Comparison of ENCODE assay signal across 8 cellular contexts in the genomic region with DNA sequence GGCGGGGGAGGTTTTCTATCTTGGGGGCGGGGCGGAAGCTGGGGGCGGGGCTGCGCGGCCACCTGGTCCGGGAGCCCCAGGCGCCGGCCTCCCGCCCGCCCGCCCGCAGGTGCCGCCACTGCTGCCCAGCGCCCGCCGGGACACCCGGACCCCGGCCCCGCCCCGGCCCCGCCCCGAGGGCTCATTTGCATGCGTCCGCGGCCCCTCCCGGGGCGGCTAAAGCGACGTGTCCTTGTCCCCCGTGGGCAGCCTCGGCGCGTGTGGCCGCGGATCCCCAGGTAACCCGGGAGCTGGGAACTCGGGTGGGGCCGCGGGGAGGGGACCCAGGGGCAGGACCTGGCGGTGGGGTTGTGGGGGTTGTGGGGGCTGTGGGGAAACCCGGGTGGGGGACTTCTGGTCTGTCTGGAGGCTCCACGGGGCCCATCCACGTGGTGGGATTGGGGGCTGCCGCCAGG. TPM values are rescaled to one million over a fixed set of nuclear protein-coding genes. Genes with fewer than 3 reads are reported as not detected.
A peak's percentile ranks its signal among the peaks of the same experiment; 100 is the strongest.
DNase-seq lines count a peak whose midpoint lies in the region; ATAC-seq, FAIRE-seq and TF ChIP-seq lines count a peak whose summit lies in the region.

TSS of gene BHLHA15 (plus strand) at position 219 of the 455 bp plus-strand sequence. CDS start 871 bp downstream, outside the sequence.

- H3K4me3 ChIP-seq in GM08714 (ENCODE audit: low read length) (peak within 1 kb of the TSS; percentile 48; the same call in 1 of the 2 replicates), LNCaP clone FGC (ENCODE audit: low read depth, low read length) (peak within 1 kb of the TSS; percentile 71), heart right ventricle (peak within 1 kb of the TSS in 7 of 10 donors; percentile 16 to 39 (median 37)), small intestine (ENCODE audit: low read depth in 1 of 2, low read length in 2 of 2) (peak within 1 kb of the TSS; percentile 8 to 49)

- 5 to 8% methylated on average over 19 to 42 of the region's 45 CpGs for WGBS in heart right ventricle, 2 donors
- WGBS in small intestine, 3 donors, result 1 to 3% (median 2%) methylated on average over 20 to 45 of the region's 45 CpGs

- H3K27me3 Mint-ChIP-seq in activated T-helper 1 cell treated with anti-CD3 and anti-CD28 coated beads, Interleukin-12 subunit alpha, Interleukin-12 subunit beta, Interleukin-2, Interleukin-4 antibody, amounts not matched to agents 30 ng/mL and 10 ng/mL and 1 ng/mL, durations not matched to agents 14 hours and 24 hours and 36 hours (ENCODE audit: insufficient read depth), result no peaks in the 10 kb centered on the region

- H3K4me1 ChIP-seq in heart right ventricle (peaks cover 0 to 10% (median 0%) of the 10 kb centered on the region in 9 donors), small intestine (ENCODE audit: control insufficient read depth in 2 of 2, insufficient read depth in 1 of 2, low read depth in 1 of 2, low read length in 1 of 2) (peaks cover 0 to 2% of the 10 kb centered on the region in 2 donors)

- peaks cover 5% of the 10 kb centered on the region for H3K36me3 Mint-ChIP-seq in activated T-helper 1 cell treated with anti-CD3 and anti-CD28 coated beads, Interleukin-12 subunit alpha, Interleukin-12 subunit beta, Interleukin-2, Interleukin-4 antibody, amounts not matched to agents 30 ng/mL and 10 ng/mL and 1 ng/mL, durations not matched to agents 14 hours and 24 hours and 36 hours (ENCODE audit: low read depth)

- H3K4me3 Mint-ChIP-seq in activated T-helper 1 cell treated with anti-CD3 and anti-CD28 coated beads, Interleukin-12 subunit alpha, Interleukin-12 subunit beta, Interleukin-2, Interleukin-4 antibody, amounts not matched to agents 30 ng/mL and 10 ng/mL and 1 ng/mL, durations not matched to agents 14 hours and 24 hours and 36 hours, result peak within 1 kb of the TSS; percentile 53

- H3K27ac ChIP-seq in heart right ventricle, result no peak within 1 kb of the TSS
- peak within 1 kb of the TSS in 1 of 2 donors; percentile 47 for H3K27ac ChIP-seq in small intestine (ENCODE audit: low read depth in 1 of 2, low read length in 1 of 2)

- no peak within 1 kb of the TSS for H3K27ac Mint-ChIP-seq in activated T-helper 1 cell treated with anti-CD3 and anti-CD28 coated beads, Interleukin-12 subunit alpha, Interleukin-12 subunit beta, Interleukin-2, Interleukin-4 antibody, amounts not matched to agents 30 ng/mL and 10 ng/mL and 1 ng/mL, durations not matched to agents 14 hours and 24 hours and 36 hours

- TF ChIP-seq POLR2A in H54 (IDR thresholded peaks at IDR 0.05; ENCODE audit: low read depth, low read length), result no peak

- FAIRE-seq in small intestine (lab: Jason Lieb, UNC), result no peak
- no peak for FAIRE-seq in H54 (lab: Jason Lieb, UNC)

- H3K27me3 ChIP-seq in heart right ventricle, result peaks cover 0 to 10% (median 0%) of the 10 kb centered on the region in 7 donors
- H3K27me3 ChIP-seq in small intestine (ENCODE audit: control insufficient read depth in 2 of 2, insufficient read depth in 2 of 2, low read length in 2 of 2), result no peaks in the 10 kb centered on the region

- no peaks in the 10 kb centered on the region for H3K9me3 Mint-ChIP-seq in activated T-helper 1 cell treated with anti-CD3 and anti-CD28 coated beads, Interleukin-12 subunit alpha, Interleukin-12 subunit beta, Interleukin-2, Interleukin-4 antibody, amounts not matched to agents 30 ng/mL and 10 ng/mL and 1 ng/mL, durations not matched to agents 14 hours and 24 hours and 36 hours

- intact Hi-C loops in activated T-helper 1 cell treated with anti-CD3 and anti-CD28 coated beads, Interleukin-12 subunit alpha, Interleukin-12 subunit beta, Interleukin-2, Interleukin-4 antibody, amounts not matched to agents 30 ng/mL and 10 ng/mL and 1 ng/mL, durations not matched to agents 14 hours and 24 hours and 36 hours (cut with micrococcal nuclease), result loop anchor here (1.0 kb wide), 1 partner anchor 70 kb away; the partner anchor contains the start of gene BRI3
- intact Hi-C loops in heart right ventricle (cut with DNase I), result no loop called here

- TF ChIP-seq CTCF in LNCaP clone FGC (IDR thresholded peaks at IDR 0.05; ENCODE audit: control insufficient read depth, extremely low read depth, insufficient read depth) (no peak), heart right ventricle (IDR thresholded peaks at IDR 0.05) (no peak)

- no peaks in the 10 kb centered on the region for H3K9me3 ChIP-seq in heart right ventricle
- no peaks in the 10 kb centered on the region for H3K9me3 ChIP-seq in small intestine (ENCODE audit: control insufficient read depth, low read depth)

- DNase-seq in LNCaP clone FGC (ENCODE audit: low read depth) (no peak), heart right ventricle (no peak), small intestine (peak; percentile 56), H54 (ENCODE audit: insufficient read length, low spot score) (no peak)
- DNase-seq in activated T-helper 1 cell treated with anti-CD3 and anti-CD28 coated beads, Interleukin-12 subunit alpha, Interleukin-12 subunit beta, Interleukin-2, Interleukin-4 antibody, amounts not matched to agents 30 ng/mL and 10 ng/mL and 1 ng/mL, durations not matched to agents 14 hours and 24 hours and 36 hours (ENCODE audit: low spot score), result no peak
- no peak for DNase-seq in central memory CD4-positive, alpha-beta T cell

- ATAC-seq in heart right ventricle (peak in 3 of 8 donors; percentile 4 to 21 (median 15)), GM21447 (IDR thresholded peaks at IDR 0.05; ENCODE audit: unreplicated experiment) (no peak)

- H3K36me3 ChIP-seq in heart right ventricle (peaks cover 0 to 35% (median 16%) of the 10 kb centered on the region in 9 donors), small intestine (ENCODE audit: control insufficient read depth in 2 of 2, insufficient read depth in 2 of 2, low read length in 2 of 2) (peaks cover 3 to 5% of the 10 kb centered on the region in 2 donors)

- H3K4me1 Mint-ChIP-seq in activated T-helper 1 cell treated with anti-CD3 and anti-CD28 coated beads, Interleukin-12 subunit alpha, Interleukin-12 subunit beta, Interleukin-2, Interleukin-4 antibody, amounts not matched to agents 30 ng/mL and 10 ng/mL and 1 ng/mL, durations not matched to agents 14 hours and 24 hours and 36 hours (ENCODE audit: low read depth), result no peaks in the 10 kb centered on the region

RNA-seq across cellular contexts. Expression of gene BHLHA15, which starts in this region (rescaled TPM):
- 0.57 and 0.73 TPM in 2 replicates for total RNA-seq in activated T-helper 1 cell treated with anti-CD3 and anti-CD28 coated beads, Interleukin-12 subunit alpha, Interleukin-12 subunit beta, Interleukin-2, Interleukin-4 antibody, amounts not matched to agents 30 ng/mL and 10 ng/mL and 1 ng/mL, durations not matched to agents 14 hours and 24 hours and 36 hours
- not detected for total RNA-seq in heart right ventricle
- polyA plus RNA-seq in heart right ventricle (under 1 TPM in 1 of 2 donors, not detected in 1; 0.06 TPM), small intestine (1 to 10 TPM in 2 of 3 donors, not detected in 1; 2.6 to 4.1 TPM)
